In genomic region chr16:10972108-10972955, GRCh38 we compare ENCODE assay signal across 1 cellular context.
TF ChIP-seq lines count a peak whose summit lies in the region.

No MANE protein-coding gene starts in this region.

TF ChIP-seq in HepG2, 621 proteins besides CTCF, POLR2A, EP300 and RAD21:
- TF ChIP-seq ZNF224 (CRISPR knock-in tag; IDR thresholded peaks at IDR 0.05) (0 out of 2 replicates have a peak, but pooled peaks have one; percentile 52), ZNF749 (CRISPR knock-in tag; IDR thresholded peaks at IDR 0.05; ENCODE audit: borderline replicate concordance) (0 out of 2 replicates have a peak, but pooled peaks have one; percentile 31), ATF6 (CRISPR knock-in tag; conservative IDR thresholded peaks at IDR 0.05) (no peak), ZZZ3 (CRISPR knock-in tag; IDR thresholded peaks at IDR 0.05; ENCODE audit: borderline replicate concordance) (no peak), NRL (CRISPR knock-in tag; IDR thresholded peaks at IDR 0.05; ENCODE audit: borderline replicate concordance) (0 out of 2 replicates have a peak, but pooled peaks have one; percentile 29)
TF ChIP-seq in HepG2: peak in this region for 3.
